ENCODE assay signal across 1 cellular context in genomic region chr20:16279320-16279719, GRCh38.
TF ChIP-seq lines count a peak whose summit lies in the region.

No MANE protein-coding gene starts in this region.

TF ChIP-seq in WTC11, 78 proteins besides CTCF, POLR2A, EP300 and RAD21 (continued from another document):
- TF ChIP-seq ZNF425 (CRISPR knock-in tag; conservative IDR thresholded peaks at IDR 0.05) (no peak), ZNF138 (CRISPR knock-in tag; conservative IDR thresholded peaks at IDR 0.05) (no peak), JAZF1 (CRISPR knock-in tag; IDR thresholded peaks at IDR 0.05) (no peak)
- TF ChIP-seq, protein P1, sequence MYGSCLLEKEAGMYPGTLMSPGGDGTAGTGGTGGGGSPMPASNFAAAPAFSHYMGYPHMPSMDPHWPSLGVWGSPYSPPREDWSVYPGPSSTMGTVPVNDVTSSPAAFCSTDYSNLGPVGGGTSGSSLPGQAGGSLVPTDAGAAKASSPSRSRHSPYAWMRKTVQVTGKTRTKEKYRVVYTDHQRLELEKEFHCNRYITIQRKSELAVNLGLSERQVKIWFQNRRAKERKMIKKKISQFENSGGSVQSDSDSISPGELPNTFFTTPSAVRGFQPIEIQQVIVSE (CRISPR knock-in tag; IDR thresholded peaks at IDR 0.05; ENCODE audit: borderline replicate concordance) = no peak
